13 cellular contexts compared by ENCODE assay signal in genomic region chr4:108139089-108139488, GRCh38. TPM values are rescaled to one million over a fixed set of nuclear protein-coding genes. Genes with fewer than 3 reads are reported as not detected.
A peak's percentile ranks its signal among the peaks of the same experiment; 100 is the strongest.
DNase-seq lines count a peak whose midpoint lies in the region; ATAC-seq and TF ChIP-seq lines count a peak whose summit lies in the region.
"Had no signal": no experiment of that assay in that cellular context is flagged by ENCODE, and none has a peak within 500 bp of the region (broad histone marks: within the 10 kb centered on the region; RNA-seq: fewer than 3 reads in every experiment).

No MANE protein-coding gene starts in this region.

- H3K27me3 Mint-ChIP-seq in CD4-positive, alpha-beta T cell: no peaks in the 10 kb centered on the region
- H3K27me3 Mint-ChIP-seq in activated naive CD8-positive, alpha-beta T cell treated with anti-CD3 and anti-CD28 coated beads, Interleukin-2, amount 50 U/mL, for 24 hours: no peaks in the 10 kb centered on the region
- H3K27me3 Mint-ChIP-seq in CD8-positive, alpha-beta memory T cell: peaks cover 1 to 4% of the 10 kb centered on the region in 2 donors

- H3K27ac ChIP-seq in CD4-positive, alpha-beta T cell (ENCODE audit: low read depth, low read length): peak overlapping the region; percentile 51
- no peak overlapping the region for H3K27ac ChIP-seq in CD8-positive, alpha-beta memory T cell (ENCODE audit: low read depth, low read length)

- peaks cover 95% of the 10 kb centered on the region for H3K4me1 Mint-ChIP-seq in CD4-positive, alpha-beta T cell (ENCODE audit: low read depth)
- peaks cover 93% of the 10 kb centered on the region for H3K4me1 Mint-ChIP-seq in activated naive CD8-positive, alpha-beta T cell treated with anti-CD3 and anti-CD28 coated beads, Interleukin-2, amount 50 U/mL, for 24 hours
- H3K4me1 Mint-ChIP-seq in CD8-positive, alpha-beta memory T cell: peaks cover 75 to 95% (median 80%) of the 10 kb centered on the region in 3 donors

- TF ChIP-seq CTCF in CD4-positive, alpha-beta T cell (IDR thresholded peaks at IDR 0.05): no peak

- peak; percentile 6 for ATAC-seq in CD4-positive, alpha-beta T cell (ENCODE audit: poor library complexity)
- peak; percentile 47 for ATAC-seq in GM19043 (IDR thresholded peaks at IDR 0.05; ENCODE audit: low read depth, unreplicated experiment)
- ATAC-seq in HG03175 (IDR thresholded peaks at IDR 0.05; ENCODE audit: unreplicated experiment): peak; percentile 68
- peak; percentile 38 for ATAC-seq in activated naive CD8-positive, alpha-beta T cell treated with anti-CD3 and anti-CD28 coated beads, Interleukin-2, amount 50 U/mL, for 24 hours
- ATAC-seq: SK-N-SH treated with all-trans-retinoic acid at 6 μM for 48 hours had no signal

- H3K36me3 ChIP-seq in CD8-positive, alpha-beta memory T cell (ENCODE audit: insufficient read depth, low read length): no peaks in the 10 kb centered on the region

- POLR2A ChIA-PET in CD4-positive, alpha-beta T cell (lab: Charles Lee): interaction anchor here (1.1 to 14.9 kb wide), 9 partner anchors 10 to 103 kb away, joined by 4 to 229 read pairs (median 9); partner anchors contain the start of gene LEF1
- POLR2A ChIA-PET in CD8-positive, alpha-beta memory T cell (lab: Charles Lee): interaction anchor here (0.8 kb wide), 1 partner anchor 26 kb away, joined by 3 read pairs; no protein-coding TSS in a partner anchor

- peak overlapping the region; percentile 80 for H3K4me3 Mint-ChIP-seq in CD4-positive, alpha-beta T cell
- peak overlapping the region; percentile 69 for H3K4me3 Mint-ChIP-seq in activated naive CD8-positive, alpha-beta T cell treated with anti-CD3 and anti-CD28 coated beads, Interleukin-2, amount 50 U/mL, for 24 hours
- peak overlapping the region in 2 of 7 donors; percentile 5 to 49 for H3K4me3 Mint-ChIP-seq in CD8-positive, alpha-beta memory T cell

- no peak for DNase-seq in CD4-positive, alpha-beta T cell
- no peak for DNase-seq in activated naive CD8-positive, alpha-beta T cell treated with anti-CD3 and anti-CD28 coated beads, Interleukin-2, amount 50 U/mL, for 24 hours
- DNase-seq in DMS114 treated with DMSO at 0.1 percent for 48 hours (lab: John Stamatoyannopoulos, UW; ENCODE audit: unreplicated experiment) (no peak), NCI-H146 treated with DMSO at 0.1 percent for 48 hours (lab: John Stamatoyannopoulos, UW; ENCODE audit: unreplicated experiment) (no peak), AG08395 (ENCODE audit: low spot score) (no peak)
- DNase-seq in CD8-positive, alpha-beta memory T cell: no peak
- DNase-seq: activated CD4-positive, alpha-beta T cell treated with anti-CD3 and anti-CD28 coated beads, Interleukin-2, amount 50 U/mL, for 4 hours; COR-L47; NCI-H1417 treated with DMSO at 0.1 percent for 48 hours; stimulated activated CD4-positive, alpha-beta T cell treated with anti-CD3 and anti-CD28 coated beads, Interleukin-12 subunit alpha, Interleukin-12 subunit beta, amount 100 ng/mL, for 4 hours had no signal

- H3K36me3 Mint-ChIP-seq in CD4-positive, alpha-beta T cell (ENCODE audit: low read depth): peaks cover 89% of the 10 kb centered on the region
- peaks cover 7% of the 10 kb centered on the region for H3K36me3 Mint-ChIP-seq in activated naive CD8-positive, alpha-beta T cell treated with anti-CD3 and anti-CD28 coated beads, Interleukin-2, amount 50 U/mL, for 24 hours (ENCODE audit: low read depth)
- H3K36me3 Mint-ChIP-seq in CD8-positive, alpha-beta memory T cell: peaks cover 0 to 11% (median 7%) of the 10 kb centered on the region in 3 donors

- intact Hi-C loops in CD4-positive, alpha-beta T cell (cut with DNase I, micrococcal nuclease): no loop called here

- H3K27me3 ChIP-seq in CD4-positive, alpha-beta T cell (ENCODE audit: control insufficient read depth, insufficient read depth, low read length): no peaks in the 10 kb centered on the region
- H3K27me3 ChIP-seq in CD8-positive, alpha-beta memory T cell (ENCODE audit: insufficient read depth, low read length, poor library complexity, severe bottlenecking): no peaks in the 10 kb centered on the region

- CTCF ChIA-PET in CD4-positive, alpha-beta T cell (lab: Charles Lee): interaction anchor here (1.4 to 1.8 kb wide), 3 partner anchors 20 to 121 kb away, joined by 4 to 8 read pairs (median 7); no protein-coding TSS in a partner anchor
- CTCF ChIA-PET in CD8-positive, alpha-beta memory T cell (lab: Charles Lee): interaction anchor here (1.6 kb wide), 1 partner anchor 21 kb away, joined by 5 read pairs; no protein-coding TSS in a partner anchor

- H3K9me3 Mint-ChIP-seq in CD4-positive, alpha-beta T cell: no peaks in the 10 kb centered on the region
- no peaks in the 10 kb centered on the region for H3K9me3 Mint-ChIP-seq in activated naive CD8-positive, alpha-beta T cell treated with anti-CD3 and anti-CD28 coated beads, Interleukin-2, amount 50 U/mL, for 24 hours
- no peaks in the 10 kb centered on the region for H3K9me3 Mint-ChIP-seq in CD8-positive, alpha-beta memory T cell

- peaks cover 96% of the 10 kb centered on the region for H3K4me1 ChIP-seq in CD8-positive, alpha-beta memory T cell (ENCODE audit: insufficient read depth, low read length)

- no peak overlapping the region for H3K4me3 ChIP-seq in CD8-positive, alpha-beta memory T cell (ENCODE audit: low read length)

- H3K9me3 ChIP-seq in CD4-positive, alpha-beta T cell (ENCODE audit: control insufficient read depth, low read length): no peaks in the 10 kb centered on the region
- H3K9me3 ChIP-seq in CD8-positive, alpha-beta memory T cell (ENCODE audit: low read length): no peaks in the 10 kb centered on the region

- peak overlapping the region; percentile 98 for H3K27ac Mint-ChIP-seq in CD4-positive, alpha-beta T cell
- H3K27ac Mint-ChIP-seq in activated naive CD8-positive, alpha-beta T cell treated with anti-CD3 and anti-CD28 coated beads, Interleukin-2, amount 50 U/mL, for 24 hours: peak overlapping the region; percentile 100
- peak overlapping the region in 2 of 8 donors; percentile 41 to 81 for H3K27ac Mint-ChIP-seq in CD8-positive, alpha-beta memory T cell

RNA-seq across cellular contexts. Expression of gene LEF1, which starts 29.6 kb away (rescaled TPM):
- total RNA-seq in CD4-positive, alpha-beta T cell: 100 to 1,000 TPM; 409 to 438 TPM
- total RNA-seq in CD8-positive, alpha-beta memory T cell: 10 to 100 TPM; 53.2 to 55.1 TPM
- polyA plus RNA-seq in CD8-positive, alpha-beta memory T cell: 230 TPM

Comparison
In these comparisons a context has a peak if more than half of its experiments do, and no peak if none do; other contexts are left out.
1. ATAC-seq: peak in every context shown above with its lines; median percentile 68 in HG03175; 47 in GM19043; 38 in activated naive CD8-positive, alpha-beta T cell treated with anti-CD3 and anti-CD28 coated beads, Interleukin-2, amount 50 U/mL, for 24 hours; 6 in CD4-positive, alpha-beta T cell.
2. RNA of gene LEF1, which starts 29.6 kb away (total RNA-seq): 409 to 438 TPM in CD4-positive, alpha-beta T cell; 53.2 to 55.1 TPM in CD8-positive, alpha-beta memory T cell; every median in the first group is over 4 times any median in the second.